Comparison of ENCODE assay signal across 1 cellular context in the genomic region with DNA sequence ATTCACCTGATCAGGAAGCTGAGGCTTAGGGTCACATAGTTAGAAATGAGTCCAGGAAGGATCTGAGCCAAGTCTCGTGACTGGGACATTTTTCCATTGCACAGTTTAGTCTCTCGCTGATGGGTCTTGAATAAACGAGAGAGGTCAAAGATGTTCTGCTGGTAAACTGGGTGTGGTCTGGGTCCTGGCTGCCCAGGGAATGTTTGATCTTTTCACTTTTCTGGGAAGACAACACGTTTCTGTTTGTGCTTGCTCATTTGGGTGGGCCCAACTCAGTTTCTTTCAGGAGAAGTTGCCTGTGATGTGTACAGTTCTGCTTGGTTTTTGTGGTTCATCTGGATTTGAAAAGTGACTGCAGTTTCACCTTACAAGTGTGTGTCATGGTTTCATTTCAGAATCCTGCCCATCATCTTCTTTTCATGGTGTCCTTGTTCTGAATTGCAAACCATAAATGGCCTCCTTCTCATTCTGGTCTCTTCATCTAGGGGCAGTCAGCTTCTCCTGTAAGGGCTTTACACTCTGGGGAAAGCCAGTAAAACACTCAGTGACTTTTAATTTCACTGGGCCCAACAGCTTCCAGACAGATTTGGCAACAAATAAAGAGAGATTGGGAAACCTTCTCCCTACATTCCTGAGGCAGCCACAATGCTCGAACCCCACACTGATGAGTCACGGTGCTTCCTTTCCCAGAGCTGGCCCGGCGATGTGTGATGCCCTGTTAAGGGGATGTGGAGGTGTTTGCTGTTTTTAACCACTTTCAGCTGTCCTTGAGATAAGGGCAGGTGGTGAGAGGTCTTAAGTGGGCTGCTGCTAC.
TF ChIP-seq lines count a peak whose summit lies in the region.

No MANE protein-coding gene starts in this region.

TF ChIP-seq in HCT116, 20 proteins besides CTCF, POLR2A, EP300 and RAD21 (continued from another document):
- TF ChIP-seq, protein P1, sequence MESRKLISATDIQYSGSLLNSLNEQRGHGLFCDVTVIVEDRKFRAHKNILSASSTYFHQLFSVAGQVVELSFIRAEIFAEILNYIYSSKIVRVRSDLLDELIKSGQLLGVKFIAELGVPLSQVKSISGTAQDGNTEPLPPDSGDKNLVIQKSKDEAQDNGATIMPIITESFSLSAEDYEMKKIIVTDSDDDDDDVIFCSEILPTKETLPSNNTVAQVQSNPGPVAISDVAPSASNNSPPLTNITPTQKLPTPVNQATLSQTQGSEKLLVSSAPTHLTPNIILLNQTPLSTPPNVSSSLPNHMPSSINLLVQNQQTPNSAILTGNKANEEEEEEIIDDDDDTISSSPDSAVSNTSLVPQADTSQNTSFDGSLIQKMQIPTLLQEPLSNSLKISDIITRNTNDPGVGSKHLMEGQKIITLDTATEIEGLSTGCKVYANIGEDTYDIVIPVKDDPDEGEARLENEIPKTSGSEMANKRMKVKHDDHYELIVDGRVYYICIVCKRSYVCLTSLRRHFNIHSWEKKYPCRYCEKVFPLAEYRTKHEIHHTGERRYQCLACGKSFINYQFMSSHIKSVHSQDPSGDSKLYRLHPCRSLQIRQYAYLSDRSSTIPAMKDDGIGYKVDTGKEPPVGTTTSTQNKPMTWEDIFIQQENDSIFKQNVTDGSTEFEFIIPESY (IDR thresholded peaks at IDR 0.05; ENCODE audit: extremely low read depth, insufficient replicate concordance, low read length), result no peak
- TF ChIP-seq, protein P2, sequence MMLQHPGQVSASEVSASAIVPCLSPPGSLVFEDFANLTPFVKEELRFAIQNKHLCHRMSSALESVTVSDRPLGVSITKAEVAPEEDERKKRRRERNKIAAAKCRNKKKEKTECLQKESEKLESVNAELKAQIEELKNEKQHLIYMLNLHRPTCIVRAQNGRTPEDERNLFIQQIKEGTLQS (IDR thresholded peaks at IDR 0.05), result no peak
- peak; percentile 79; the same call in 1 of the 2 replicates for TF ChIP-seq SRF (IDR thresholded peaks at IDR 0.05; ENCODE audit: low read depth)
